In genomic region chr2:37812941-37813730, GRCh38 we compare ENCODE assay signal across 1 cellular context.
TF ChIP-seq lines count a peak whose summit lies in the region.

No MANE protein-coding gene starts in this region.

TF ChIP-seq in IMR-90, 13 proteins besides CTCF, POLR2A, EP300 and RAD21:
- TF ChIP-seq BHLHE40 (IDR thresholded peaks at IDR 0.05; ENCODE audit: low read depth, low read length), result no peak
